Comparison of ENCODE assay signal across 17 cellular contexts in genomic region chr19:54245936-54246335, GRCh38. TPM values are rescaled to one million over a fixed set of nuclear protein-coding genes. Genes with fewer than 3 reads are reported as not detected.
A peak's percentile ranks its signal among the peaks of the same experiment; 100 is the strongest.
DNase-seq lines count a peak whose midpoint lies in the region; ATAC-seq and TF ChIP-seq lines count a peak whose summit lies in the region.
"Had no signal": no experiment of that assay in that cellular context is flagged by ENCODE, and none has a peak within 500 bp of the region (broad histone marks: within the 10 kb centered on the region; RNA-seq: fewer than 3 reads in every experiment).

No MANE protein-coding gene starts in this region.

- no peak overlapping the region for H3K4ac ChIP-seq in neuronal stem cell (ENCODE audit: low read length)

- H3K27me3 ChIP-seq in neuronal stem cell (ENCODE audit: control insufficient read depth in 3 of 3, insufficient read depth in 3 of 3, low read depth in 1 of 3, low read length in 3 of 3) = peaks cover 0 to 6% (median 2%) of the 10 kb centered on the region in 3 experiments

- no peak overlapping the region for H3K27ac ChIP-seq in neuronal stem cell (replicated peaks; ENCODE audit: low read length)

- no peak overlapping the region for H2BK12ac ChIP-seq in neuronal stem cell (ENCODE audit: low read length)

- H3K4me1 ChIP-seq in neuronal stem cell (ENCODE audit: control insufficient read depth in 2 of 2, insufficient read depth in 1 of 2, low read depth in 1 of 2, low read length in 2 of 2) = no peaks in the 10 kb centered on the region
- H3K4me1 ChIP-seq: BE2C had no signal

- peak overlapping the region; percentile 76 for H3K18ac ChIP-seq in neuronal stem cell (ENCODE audit: low read length)

- no peak overlapping the region for H3K4me3 Mint-ChIP-seq in CD14-positive monocyte
- H3K4me3 Mint-ChIP-seq in dendritic cell treated with granulocyte-macrophage colony-stimulating factor and Interleukin-4, amounts not matched to agents 40 ng/mL and 50 ng/mL, for 4 days = no peak overlapping the region
- H3K4me3 Mint-ChIP-seq in activated naive CD8-positive, alpha-beta T cell treated with anti-CD3 and anti-CD28 coated beads, Interleukin-2, amount 50 U/mL, for 24 hours = no peak overlapping the region
- H3K4me3 Mint-ChIP-seq: CD8-positive, alpha-beta T cell; H9; IgD-negative memory B cell had no signal

- TF ChIP-seq CTCF in CD14-positive monocyte (IDR thresholded peaks at IDR 0.05) = no peak

- H3K36me3 ChIP-seq in neuronal stem cell (replicated peaks in 1 of 2; ENCODE audit: control insufficient read depth in 2 of 2, insufficient read depth in 2 of 2, low read length in 2 of 2) = no peaks in the 10 kb centered on the region
- H3K36me3 ChIP-seq: BE2C had no signal

- H3K9ac ChIP-seq in neuronal stem cell (ENCODE audit: low read depth, low read length, poor library complexity) = no peak overlapping the region

- no peak overlapping the region for H2AFZ ChIP-seq in neuronal stem cell (ENCODE audit: low read length)

- H2AK5ac ChIP-seq in neuronal stem cell (ENCODE audit: low read depth, low read length) = no peak overlapping the region

- H2BK120ac ChIP-seq in neuronal stem cell (ENCODE audit: low read depth, low read length) = no peak overlapping the region

- H4K91ac ChIP-seq in neuronal stem cell (ENCODE audit: low read depth, low read length, poor library complexity) = no peak overlapping the region

- intact Hi-C loops in CD14-positive monocyte (cut with micrococcal nuclease) = loop anchor here in 1 of 2 donors (5.0 kb wide), 1 partner anchor 34 kb away; no protein-coding TSS in a partner anchor
- intact Hi-C loops in dendritic cell treated with granulocyte-macrophage colony-stimulating factor and Interleukin-4, amounts not matched to agents 40 ng/mL and 50 ng/mL, for 4 days (cut with micrococcal nuclease) = loop anchor here (2.0 to 5.0 kb wide), 2 partner anchors 23 to 39 kb away; partner anchors contain the start of gene LILRB3

- H3K9me3 Mint-ChIP-seq in CD14-positive monocyte = no peaks in the 10 kb centered on the region
- H3K9me3 Mint-ChIP-seq in dendritic cell treated with granulocyte-macrophage colony-stimulating factor and Interleukin-4, amounts not matched to agents 40 ng/mL and 50 ng/mL, for 4 days = no peaks in the 10 kb centered on the region
- no peaks in the 10 kb centered on the region for H3K9me3 Mint-ChIP-seq in activated naive CD8-positive, alpha-beta T cell treated with anti-CD3 and anti-CD28 coated beads, Interleukin-2, amount 50 U/mL, for 24 hours
- H3K9me3 Mint-ChIP-seq: CD8-positive, alpha-beta T cell; IgD-negative memory B cell had no signal

- H3K36me3 Mint-ChIP-seq in CD14-positive monocyte = peaks cover 4 to 6% of the 10 kb centered on the region in 2 donors
- peaks cover 16% of the 10 kb centered on the region for H3K36me3 Mint-ChIP-seq in dendritic cell treated with granulocyte-macrophage colony-stimulating factor and Interleukin-4, amounts not matched to agents 40 ng/mL and 50 ng/mL, for 4 days (ENCODE audit: low read depth)
- H3K36me3 Mint-ChIP-seq in activated naive CD8-positive, alpha-beta T cell treated with anti-CD3 and anti-CD28 coated beads, Interleukin-2, amount 50 U/mL, for 24 hours (ENCODE audit: low read depth) = no peaks in the 10 kb centered on the region
- H3K36me3 Mint-ChIP-seq: CD8-positive, alpha-beta T cell; IgD-negative memory B cell had no signal

- peaks cover 63% of the 10 kb centered on the region for H3K4me1 Mint-ChIP-seq in CD14-positive monocyte
- H3K4me1 Mint-ChIP-seq in dendritic cell treated with granulocyte-macrophage colony-stimulating factor and Interleukin-4, amounts not matched to agents 40 ng/mL and 50 ng/mL, for 4 days (ENCODE audit: low read depth) = peaks cover 68% of the 10 kb centered on the region
- H3K4me1 Mint-ChIP-seq in activated naive CD8-positive, alpha-beta T cell treated with anti-CD3 and anti-CD28 coated beads, Interleukin-2, amount 50 U/mL, for 24 hours = peaks cover 13% of the 10 kb centered on the region
- H3K4me1 Mint-ChIP-seq: H9 had no signal

- WGBS in neuronal stem cell (ENCODE audit: extremely low coverage in 2 of 2, insufficient read length in 2 of 2, insufficient replicate concordance in 1 of 2), 2 donors = no CpG with 5 or more reads among the region's 3 CpGs

- peak overlapping the region; percentile 94 for H3K14ac ChIP-seq in neuronal stem cell (ENCODE audit: low read length)

- no peaks in the 10 kb centered on the region for H3K79me1 ChIP-seq in neuronal stem cell (ENCODE audit: low read depth, low read length)

- peaks cover 0 to 2% of the 10 kb centered on the region in 2 donors for H3K9me3 ChIP-seq in neuronal stem cell (replicated peaks in 1 of 2; ENCODE audit: control insufficient read depth in 2 of 2, insufficient read depth in 1 of 2, low read depth in 1 of 2, low read length in 2 of 2)
- H3K9me3 ChIP-seq: BE2C had no signal

- DNase-seq in CD14-positive monocyte (ENCODE audit: low spot score) (no peak), neuronal stem cell (ENCODE audit: low spot score) (no peak), HT-29 (ENCODE audit: low spot score) (no peak)
- no peak for DNase-seq in activated naive CD8-positive, alpha-beta T cell treated with anti-CD3 and anti-CD28 coated beads, Interleukin-2, amount 50 U/mL, for 24 hours
- no peak for DNase-seq in activated CD4-positive, alpha-beta T cell treated with anti-CD3 and anti-CD28 coated beads for 48 hours
- DNase-seq in stimulated activated naive CD8-positive, alpha-beta T cell treated with anti-CD3 and anti-CD28 coated beads, Interleukin-15, Interleukin-2, amounts not matched to agents 100 U/mL and 50 U/mL, for 24 hours = no peak
- DNase-seq: ACHN; BE2C; Calu3; CD8-positive, alpha-beta T cell; DMS79 treated with DMSO at 0.1 percent for 48 hours; H9 had no signal

- ATAC-seq in activated naive CD8-positive, alpha-beta T cell treated with anti-CD3 and anti-CD28 coated beads, Interleukin-2, amount 50 U/mL, for 24 hours = no peak
- ATAC-seq in stimulated activated naive CD8-positive, alpha-beta T cell treated with anti-CD3 and anti-CD28 coated beads, Interleukin-15, Interleukin-2, amounts not matched to agents 100 U/mL and 50 U/mL, for 24 hours = no peak
- ATAC-seq: CD8-positive, alpha-beta T cell; GM12878; HepG2 had no signal

- H3K27ac Mint-ChIP-seq in CD14-positive monocyte = peak overlapping the region in 5 of 7 donors; percentile 26 to 77 (median 50)
- H3K27ac Mint-ChIP-seq in dendritic cell treated with granulocyte-macrophage colony-stimulating factor and Interleukin-4, amounts not matched to agents 40 ng/mL and 50 ng/mL, for 4 days = peak overlapping the region; percentile 91
- H3K27ac Mint-ChIP-seq in activated naive CD8-positive, alpha-beta T cell treated with anti-CD3 and anti-CD28 coated beads, Interleukin-2, amount 50 U/mL, for 24 hours = no peak overlapping the region
- H3K27ac Mint-ChIP-seq: CD8-positive, alpha-beta T cell; IgD-negative memory B cell had no signal

- H2BK5ac ChIP-seq in neuronal stem cell (ENCODE audit: low read length) = no peak overlapping the region

- H3K4me2 ChIP-seq in neuronal stem cell (ENCODE audit: insufficient read depth, low read length, poor library complexity, severe bottlenecking) = no peak overlapping the region

- no peak overlapping the region for H3K23ac ChIP-seq in neuronal stem cell (ENCODE audit: low read depth, low read length, poor library complexity)

- H3K4me3 ChIP-seq in neuronal stem cell (ENCODE audit: low read length in 2 of 2) = no peak overlapping the region
- H3K4me3 ChIP-seq: GM12878 had no signal

- H3K27me3 Mint-ChIP-seq in CD14-positive monocyte (ENCODE audit: low read depth in 3 of 3) = peaks cover 0 to 7% (median 4%) of the 10 kb centered on the region in 3 donors
- H3K27me3 Mint-ChIP-seq in dendritic cell treated with granulocyte-macrophage colony-stimulating factor and Interleukin-4, amounts not matched to agents 40 ng/mL and 50 ng/mL, for 4 days = no peaks in the 10 kb centered on the region
- peaks cover 23% of the 10 kb centered on the region for H3K27me3 Mint-ChIP-seq in activated naive CD8-positive, alpha-beta T cell treated with anti-CD3 and anti-CD28 coated beads, Interleukin-2, amount 50 U/mL, for 24 hours

- no peak overlapping the region for H2BK15ac ChIP-seq in neuronal stem cell (ENCODE audit: low read length)

- H4K8ac ChIP-seq in neuronal stem cell (ENCODE audit: low read depth, low read length) = no peak overlapping the region

RNA-seq across cellular contexts. Expression of gene LILRA6, which starts 3.3 kb away (rescaled TPM):
- 100 to 1,000 TPM in 1 of 2 donors, 10 to 100 TPM in 1; 65.7 to 143 TPM for polyA plus RNA-seq in CD14-positive monocyte
- polyA plus RNA-seq in neuronal stem cell (2013, experiment 1 of 2) = not detected
- polyA plus RNA-seq in neuronal stem cell (2013, experiment 2 of 2) = not detected
- total RNA-seq in HT-29 (2014; rRNA removed; shearing (Covaris generic)) = not detected in 2 replicates
- total RNA-seq: Calu3; CD8-positive, alpha-beta T cell; H1; H9; HepG2 had no signal
- polyA plus RNA-seq: H1, HepG2 had no signal

RNA-seq across cellular contexts. Expression of gene LILRB5, which starts 11.1 kb away (rescaled TPM):
- polyA plus RNA-seq in CD14-positive monocyte = under 1 TPM; 0.14 to 0.17 TPM
- polyA plus RNA-seq in neuronal stem cell (2013, experiment 1 of 2) = not detected
- not detected for polyA plus RNA-seq in neuronal stem cell (2013, experiment 2 of 2)
- total RNA-seq in HT-29 (2014; rRNA removed; shearing (Covaris generic)) = 0.08 TPM in 1 of 2 replicates, not detected in the other
- total RNA-seq: Calu3; CD8-positive, alpha-beta T cell; H1; HepG2 had no signal
- polyA plus RNA-seq: HepG2, IgD-negative memory B cell had no signal

RNA-seq across cellular contexts. Expression of gene LILRB3, which starts 23.1 kb away (rescaled TPM):
- polyA plus RNA-seq in CD14-positive monocyte = 100 to 1,000 TPM in 1 of 2 donors, 10 to 100 TPM in 1; 62.9 to 104 TPM
- polyA plus RNA-seq in neuronal stem cell (2013, experiment 1 of 2) = not detected
- polyA plus RNA-seq in neuronal stem cell (2013, experiment 2 of 2) = not detected
- total RNA-seq in HT-29 (2014; rRNA removed; shearing (Covaris generic)) = not detected in 2 replicates
- total RNA-seq: Calu3; CD8-positive, alpha-beta T cell; H1; H9; HepG2 had no signal
- polyA plus RNA-seq: H1 had no signal

RNA-seq across cellular contexts. Expression of gene LILRB2, which starts 35.0 kb away (rescaled TPM):
- polyA plus RNA-seq in CD14-positive monocyte = 100 to 1,000 TPM; 111 to 172 TPM
- polyA plus RNA-seq in neuronal stem cell (2013, experiment 1 of 2) = not detected
- not detected for polyA plus RNA-seq in neuronal stem cell (2013, experiment 2 of 2)
- not detected in 2 replicates for total RNA-seq in HT-29 (2014; rRNA removed; shearing (Covaris generic))
- total RNA-seq: Calu3, H1, H9, HepG2 had no signal
- polyA plus RNA-seq: H1, HepG2 had no signal

RNA-seq across cellular contexts. Expression of gene RPS9, which starts 45.3 kb away (rescaled TPM):
- 100 to 1,000 TPM; 756 to 983 TPM for polyA plus RNA-seq in CD14-positive monocyte
- polyA plus RNA-seq in neuronal stem cell (2013, experiment 1 of 2) = 2,591 TPM
- 2,507 TPM for polyA plus RNA-seq in neuronal stem cell (2013, experiment 2 of 2)
- 4,595 and 4,707 TPM in 2 replicates for total RNA-seq in HT-29 (2014; rRNA removed; shearing (Covaris generic))
